In the genomic region with DNA sequence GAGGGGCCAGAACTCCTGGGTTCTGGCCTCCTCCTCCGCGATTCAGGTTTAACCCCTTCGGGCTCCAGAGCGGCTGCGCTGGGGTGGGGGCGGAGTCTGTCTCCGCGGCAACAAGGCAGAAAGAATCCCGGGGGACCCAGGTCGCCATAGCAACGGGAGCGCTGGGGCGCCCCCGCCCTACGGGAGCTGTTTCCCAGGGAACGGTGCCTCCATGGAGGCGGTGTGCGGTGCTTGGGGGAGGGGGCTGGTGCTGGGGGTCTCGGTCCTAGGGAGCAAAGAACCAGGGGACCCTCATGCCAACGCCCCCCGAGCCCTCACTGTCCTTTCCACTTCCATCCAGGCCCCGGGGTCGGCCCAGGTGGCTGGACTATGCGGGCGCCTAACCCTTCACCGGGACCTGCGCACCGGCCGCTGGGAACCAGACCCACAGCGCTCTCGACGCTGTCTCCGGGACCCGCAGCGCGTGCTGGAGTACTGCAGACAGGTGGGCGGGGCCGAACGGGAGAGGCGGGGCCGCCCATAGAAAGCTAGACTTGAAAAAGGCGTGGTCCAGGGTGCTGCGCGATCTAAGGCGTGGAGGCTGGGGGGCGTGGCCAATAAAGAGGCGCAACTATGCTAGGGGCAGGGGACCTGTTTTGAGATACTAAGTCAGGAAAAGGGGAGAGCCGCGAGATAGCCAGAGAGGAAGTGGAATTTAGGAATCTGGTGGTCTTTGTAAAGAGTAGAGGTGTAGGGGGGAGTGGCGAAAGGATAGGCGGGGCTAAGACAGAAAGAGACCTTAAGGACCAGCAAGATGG, we compare ENCODE assay signal across 1 cellular context.
TF ChIP-seq lines count a peak whose summit lies in the region.

No MANE protein-coding gene starts in this region.

TF ChIP-seq in GM23338, 12 proteins besides CTCF, POLR2A, EP300 and RAD21 (continued from another document):
- no peak for TF ChIP-seq REST (IDR thresholded peaks at IDR 0.05; ENCODE audit: unreplicated experiment)
